16 cellular contexts compared by ENCODE assay signal in the genomic region with DNA sequence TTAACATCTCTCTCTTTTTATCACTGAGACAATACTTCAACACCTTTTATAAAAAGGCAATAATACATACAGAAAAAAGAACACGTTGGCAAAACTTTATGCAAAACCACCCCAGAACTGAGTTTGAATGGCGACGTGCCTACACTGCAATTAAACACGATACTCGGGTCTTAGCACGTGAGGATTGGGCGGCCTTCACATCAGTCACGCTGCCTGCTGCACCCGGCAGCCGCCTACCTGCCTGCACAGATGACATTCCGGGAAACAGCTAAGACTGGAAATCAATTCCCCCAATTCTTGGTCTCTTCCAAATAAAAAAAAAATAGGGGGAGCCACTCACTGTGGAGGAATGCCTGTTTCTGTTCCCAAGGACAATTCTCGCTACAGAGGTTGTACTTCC.
DNase-seq lines count a peak whose midpoint lies in the region; ATAC-seq and TF ChIP-seq lines count a peak whose summit lies in the region.
"Had no signal": no experiment of that assay in that cellular context is flagged by ENCODE, and none has a peak within 500 bp of the region (broad histone marks: within the 10 kb centered on the region; RNA-seq: fewer than 3 reads in every experiment).

No MANE protein-coding gene starts in this region.

- H3K4me3 ChIP-seq in OCI-LY1 (ENCODE audit: low read depth, low read length, poor library complexity, severe bottlenecking) = no peak overlapping the region

- H3K36me3 ChIP-seq in OCI-LY1 (ENCODE audit: insufficient read depth, low read length) = peaks cover 2% of the 10 kb centered on the region; the same call in 1 of the 2 replicates

- no peak overlapping the region for H3K4me2 ChIP-seq in OCI-LY1 (ENCODE audit: low read length)

- H3K27ac Mint-ChIP-seq in activated naive CD4-positive, alpha-beta T cell treated with anti-CD3 and anti-CD28 coated beads, Interleukin-2, amount 50 U/mL, for 72 hours = no peak overlapping the region
- H3K27ac Mint-ChIP-seq: B cell; CD8-positive, alpha-beta T cell had no signal

- H3K27me3 ChIP-seq in OCI-LY1 (ENCODE audit: insufficient read depth, low read length) = no peaks in the 10 kb centered on the region

- ATAC-seq in activated naive CD4-positive, alpha-beta T cell treated with anti-CD3 and anti-CD28 coated beads, Interleukin-2, amount 50 U/mL, for 72 hours = no peak
- ATAC-seq: CD8-positive, alpha-beta T cell; HCT116 had no signal

- H3K27ac ChIP-seq in OCI-LY1 (ENCODE audit: low read depth, low read length, poor library complexity, severe bottlenecking) (peak overlapping the region; percentile 96), cingulate gyrus (ENCODE audit: low read depth, low read length) (peak overlapping the region; percentile 25)

- peak; percentile 11 for DNase-seq in left kidney (ENCODE audit: low read depth, low spot score)
- no peak for DNase-seq in activated naive CD4-positive, alpha-beta T cell treated with anti-CD3 and anti-CD28 coated beads, Interleukin-2, amount 50 U/mL, for 72 hours (ENCODE audit: low spot score in 2 of 2)
- no peak for DNase-seq in NCI-H1436 (lab: John Stamatoyannopoulos, UW)
- no peak for DNase-seq in NOMO-1 treated with DMSO at 0.1 percent for 48 hours (lab: John Stamatoyannopoulos, UW; ENCODE audit: unreplicated experiment)
- DNase-seq in NCI-H748 (lab: John Stamatoyannopoulos, UW; ENCODE audit: unreplicated experiment) = no peak
- DNase-seq: C1 segment of cervical spinal cord; CD8-positive, alpha-beta T cell; COR-L47; DMS153; DMS79 treated with DMSO at 0.1 percent for 48 hours; EL; IMR-90 had no signal

- H2AFZ ChIP-seq in OCI-LY1 (ENCODE audit: low read length) = no peak overlapping the region

- H3K9ac ChIP-seq in OCI-LY1 (ENCODE audit: low read length) = no peak overlapping the region

- H3K79me2 ChIP-seq in OCI-LY1 (ENCODE audit: insufficient read depth, low read length) = no peaks in the 10 kb centered on the region

- no peaks in the 10 kb centered on the region for H3K36me3 Mint-ChIP-seq in activated naive CD4-positive, alpha-beta T cell treated with anti-CD3 and anti-CD28 coated beads, Interleukin-2, amount 50 U/mL, for 72 hours

- no peak for TF ChIP-seq CTCF in OCI-LY1 (IDR thresholded peaks at IDR 0.05; ENCODE audit: low read length)

- H3F3A ChIP-seq in OCI-LY1 (ENCODE audit: insufficient read depth, low read length) = no peaks in the 10 kb centered on the region

- no peaks in the 10 kb centered on the region for H4K20me1 ChIP-seq in OCI-LY1 (ENCODE audit: insufficient read depth, low read length)

- H3K9me2 ChIP-seq in OCI-LY1 (ENCODE audit: low read depth, low read length) = no peaks in the 10 kb centered on the region

- no peaks in the 10 kb centered on the region for H3K9me3 ChIP-seq in OCI-LY1 (ENCODE audit: low read length)

- peaks cover 91% of the 10 kb centered on the region for H3K4me1 ChIP-seq in OCI-LY1 (ENCODE audit: insufficient read depth, low read length, severe bottlenecking)

- no peaks in the 10 kb centered on the region for H3K9me3 Mint-ChIP-seq in activated naive CD4-positive, alpha-beta T cell treated with anti-CD3 and anti-CD28 coated beads, Interleukin-2, amount 50 U/mL, for 72 hours
- H3K9me3 Mint-ChIP-seq: CD8-positive, alpha-beta T cell had no signal
